Comparison of ENCODE assay signal across 1 cellular context in the genomic region with DNA sequence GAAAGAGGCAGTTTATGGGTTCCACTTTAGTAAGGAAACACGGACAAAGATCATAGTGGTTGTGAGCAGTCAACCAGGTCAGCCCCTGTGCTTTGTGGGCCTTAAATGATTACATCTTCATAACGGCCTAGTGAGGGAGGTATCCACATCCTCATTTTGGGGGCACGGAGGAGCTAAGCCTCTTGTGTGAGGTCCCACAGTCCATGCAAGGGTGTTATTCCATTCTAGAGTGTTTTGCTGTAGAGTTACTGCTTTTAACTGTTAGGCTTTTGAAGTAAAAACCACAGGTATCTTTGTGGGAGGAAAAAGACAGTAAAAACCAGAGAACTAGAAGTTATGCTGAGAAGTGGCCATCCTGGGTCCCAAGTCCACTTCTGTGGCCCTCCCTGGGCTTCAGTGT.
TF ChIP-seq lines count a peak whose summit lies in the region.

No MANE protein-coding gene starts in this region.

TF ChIP-seq in HEK293, 187 proteins besides CTCF, POLR2A, EP300 and RAD21 (continued from another document):
- TF ChIP-seq HOXA7 (CRISPR knock-in tag; IDR thresholded peaks at IDR 0.05; ENCODE audit: borderline replicate concordance) (no peak), ZNF529 (tag by site-specific recombination; IDR thresholded peaks at IDR 0.05; ENCODE audit: insufficient replicate concordance) (no peak), ZSCAN16 (tag by site-specific recombination; IDR thresholded peaks at IDR 0.05) (no peak), SALL2 (tag by site-specific recombination; IDR thresholded peaks at IDR 0.05; ENCODE audit: borderline replicate concordance) (no peak), ZNF701 (tag by site-specific recombination; IDR thresholded peaks at IDR 0.05) (no peak), ZNF623 (tag by site-specific recombination; IDR thresholded peaks at IDR 0.05) (no peak)
- TF ChIP-seq, protein P1, sequence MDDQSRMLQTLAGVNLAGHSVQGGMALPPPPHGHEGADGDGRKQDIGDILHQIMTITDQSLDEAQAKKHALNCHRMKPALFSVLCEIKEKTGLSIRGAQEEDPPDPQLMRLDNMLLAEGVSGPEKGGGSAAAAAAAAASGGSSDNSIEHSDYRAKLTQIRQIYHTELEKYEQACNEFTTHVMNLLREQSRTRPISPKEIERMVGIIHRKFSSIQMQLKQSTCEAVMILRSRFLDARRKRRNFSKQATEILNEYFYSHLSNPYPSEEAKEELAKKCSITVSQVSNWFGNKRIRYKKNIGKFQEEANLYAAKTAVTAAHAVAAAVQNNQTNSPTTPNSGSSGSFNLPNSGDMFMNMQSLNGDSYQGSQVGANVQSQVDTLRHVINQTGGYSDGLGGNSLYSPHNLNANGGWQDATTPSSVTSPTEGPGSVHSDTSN (CRISPR knock-in tag; IDR thresholded peaks at IDR 0.05), result no peak
- TF ChIP-seq, protein P2, sequence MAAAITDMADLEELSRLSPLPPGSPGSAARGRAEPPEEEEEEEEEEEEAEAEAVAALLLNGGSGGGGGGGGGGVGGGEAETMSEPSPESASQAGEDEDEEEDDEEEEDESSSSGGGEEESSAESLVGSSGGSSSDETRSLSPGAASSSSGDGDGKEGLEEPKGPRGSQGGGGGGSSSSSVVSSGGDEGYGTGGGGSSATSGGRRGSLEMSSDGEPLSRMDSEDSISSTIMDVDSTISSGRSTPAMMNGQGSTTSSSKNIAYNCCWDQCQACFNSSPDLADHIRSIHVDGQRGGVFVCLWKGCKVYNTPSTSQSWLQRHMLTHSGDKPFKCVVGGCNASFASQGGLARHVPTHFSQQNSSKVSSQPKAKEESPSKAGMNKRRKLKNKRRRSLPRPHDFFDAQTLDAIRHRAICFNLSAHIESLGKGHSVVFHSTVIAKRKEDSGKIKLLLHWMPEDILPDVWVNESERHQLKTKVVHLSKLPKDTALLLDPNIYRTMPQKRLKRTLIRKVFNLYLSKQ (tag by site-specific recombination; IDR thresholded peaks at IDR 0.05; ENCODE audit: borderline replicate concordance), result no peak
- TF ChIP-seq, protein P3, sequence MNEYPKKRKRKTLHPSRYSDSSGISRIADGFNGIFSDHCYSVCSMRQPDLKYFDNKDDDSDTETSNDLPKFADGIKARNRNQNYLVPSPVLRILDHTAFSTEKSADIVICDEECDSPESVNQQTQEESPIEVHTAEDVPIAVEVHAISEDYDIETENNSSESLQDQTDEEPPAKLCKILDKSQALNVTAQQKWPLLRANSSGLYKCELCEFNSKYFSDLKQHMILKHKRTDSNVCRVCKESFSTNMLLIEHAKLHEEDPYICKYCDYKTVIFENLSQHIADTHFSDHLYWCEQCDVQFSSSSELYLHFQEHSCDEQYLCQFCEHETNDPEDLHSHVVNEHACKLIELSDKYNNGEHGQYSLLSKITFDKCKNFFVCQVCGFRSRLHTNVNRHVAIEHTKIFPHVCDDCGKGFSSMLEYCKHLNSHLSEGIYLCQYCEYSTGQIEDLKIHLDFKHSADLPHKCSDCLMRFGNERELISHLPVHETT (tag by site-specific recombination; IDR thresholded peaks at IDR 0.05), result no peak
